8 cellular contexts compared by ENCODE assay signal in the genomic region with DNA sequence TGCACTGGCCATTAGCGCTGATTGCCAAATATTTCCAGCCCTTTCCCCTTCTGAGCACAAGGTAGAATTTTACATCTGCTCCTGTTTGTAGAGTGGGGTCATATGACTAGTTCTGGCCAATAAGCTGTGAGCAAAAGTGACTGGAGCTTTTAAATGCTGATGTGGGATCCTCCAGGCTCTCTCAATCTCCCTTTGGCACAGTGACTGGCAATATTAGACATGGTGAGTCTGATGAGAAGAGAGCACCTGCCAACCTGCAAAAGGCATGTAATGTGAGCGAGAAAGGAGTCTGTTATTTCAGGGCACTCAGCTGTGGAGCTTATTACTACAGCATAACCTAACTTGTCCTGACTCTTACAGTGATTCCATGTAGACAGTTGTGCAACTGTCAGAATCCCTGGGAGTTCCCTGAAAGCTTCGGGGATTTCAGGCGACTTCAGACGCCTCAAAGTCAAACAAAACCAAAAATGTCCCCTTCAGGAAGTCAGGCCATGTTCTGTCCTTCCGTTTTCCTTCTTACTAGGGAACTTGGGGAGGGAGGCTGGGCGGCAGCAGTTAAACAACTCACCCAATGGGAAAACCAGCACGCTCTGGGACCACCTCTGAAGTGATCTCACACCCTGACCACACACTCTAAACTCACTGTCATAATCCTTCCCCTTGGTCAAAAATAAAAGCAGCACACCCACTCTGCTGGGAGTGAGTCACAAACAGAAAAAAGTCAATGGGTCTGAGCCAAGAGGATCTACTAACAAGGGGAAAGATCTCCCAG. TPM values are rescaled to one million over a fixed set of nuclear protein-coding genes. Genes with fewer than 3 reads are reported as not detected.
A peak's percentile ranks its signal among the peaks of the same experiment; 100 is the strongest.
DNase-seq lines count a peak whose midpoint lies in the region; ATAC-seq and TF ChIP-seq lines count a peak whose summit lies in the region.

No MANE protein-coding gene starts in this region.

- peak; percentile 9 for DNase-seq in activated gamma-delta T cell treated with Interleukin-2 at 50 U/mL for 16 hours
- DNase-seq in activated gamma-delta T cell (lab: John Stamatoyannopoulos, UW), result no peak
- peak; percentile 99 for DNase-seq in SIG-M5 treated with dmso at 0.1 percent for 504 hours (lab: John Stamatoyannopoulos, UW; ENCODE audit: unreplicated experiment)
- peak; percentile 94 to 99 for DNase-seq in cardiac fibroblast (ENCODE audit: low read depth in 2 of 2)
- DNase-seq in omental fat pad (ENCODE audit: low spot score), result no peak
- no peak for DNase-seq in OCI-M2 (lab: John Stamatoyannopoulos, UW; ENCODE audit: unreplicated experiment)

- H3K4me3 ChIP-seq in cardiac fibroblast (replicated peaks in 1 of 2; ENCODE audit: low read depth in 2 of 2, low read length in 2 of 2), result no peak overlapping the region

- TF ChIP-seq CTCF in cardiac fibroblast (IDR thresholded peaks at IDR 0.05; ENCODE audit: low read depth, low read length), result no peak
- no peak for TF ChIP-seq CTCF in omental fat pad (IDR thresholded peaks at IDR 0.05)

- ATAC-seq in HG02973 (IDR thresholded peaks at IDR 0.05; ENCODE audit: unreplicated experiment), result peak; percentile 61
- ATAC-seq in omental fat pad (ENCODE audit: low FRiP score), result peak; percentile 62
- no peak for ATAC-seq in HG02884 (IDR thresholded peaks at IDR 0.05; ENCODE audit: unreplicated experiment)

RNA-seq across cellular contexts. Expression of a gene that starts 3.6 kb away (rescaled TPM):
- 10 to 100 TPM in 3 of 4 donors, 1 to 10 TPM in 1; 9.7 to 16.1 (median 10.8) TPM for total RNA-seq in omental fat pad

RNA-seq across cellular contexts. Expression of a gene that starts 33.5 kb away (rescaled TPM):
- 1 to 10 TPM; 4.3 to 8.2 (median 5.6) TPM for total RNA-seq in omental fat pad

Comparison
In these comparisons a context has a peak if more than half of its experiments do, and no peak if none do; other contexts are left out.
1. DNase-seq: peak in activated gamma-delta T cell treated with Interleukin-2 at 50 U/mL for 16 hours (single experiment), SIG-M5 treated with dmso at 0.1 percent for 504 hours (single experiment) and cardiac fibroblast (2 of 2); none in activated gamma-delta T cell (single experiment), omental fat pad (single experiment) and OCI-M2 (single experiment).